Comparison of ENCODE assay signal across 16 cellular contexts in genomic region chr6:82419088-82419720, GRCh38. TPM values are rescaled to one million over a fixed set of nuclear protein-coding genes. Genes with fewer than 3 reads are reported as not detected.
DNase-seq lines count a peak whose midpoint lies in the region; ATAC-seq, FAIRE-seq and TF ChIP-seq lines count a peak whose summit lies in the region.
"Had no signal": no experiment of that assay in that cellular context is flagged by ENCODE, and none has a peak within 500 bp of the region (broad histone marks: within the 10 kb centered on the region; RNA-seq: fewer than 3 reads in every experiment).

No MANE protein-coding gene starts in this region.

- peaks cover 0 to 1% (median 0%) of the 10 kb centered on the region in 4 donors for H3K4me1 Mint-ChIP-seq in CD4-positive, alpha-beta memory T cell
- H3K4me1 Mint-ChIP-seq: stimulated activated effector memory CD8-positive, alpha-beta T cell treated with anti-CD3 and anti-CD28 coated beads, Interleukin-12 subunit alpha, Interleukin-12 subunit beta, amount 100 ng/mL, for 72 hours had no signal

- ATAC-seq in GM19452 (IDR thresholded peaks at IDR 0.05; ENCODE audit: unreplicated experiment): peak; percentile 49
- peak; percentile 73 for ATAC-seq in HG02798 (IDR thresholded peaks at IDR 0.05; ENCODE audit: poor library complexity, unreplicated experiment)
- ATAC-seq in HG03558 (IDR thresholded peaks at IDR 0.05; ENCODE audit: extremely low read depth, unreplicated experiment): peak; percentile 40
- ATAC-seq: esophagus mucosa had no signal

- POLR2A ChIA-PET in CD4-positive, alpha-beta memory T cell (lab: Charles Lee; ENCODE audit: partially characterized antibody): no interaction called here

- H3K4me3 ChIP-seq in small intestine (ENCODE audit: low read depth in 1 of 2, low read length in 2 of 2): no peak overlapping the region
- H3K4me3 ChIP-seq in CD4-positive, alpha-beta memory T cell (ENCODE audit: low read length in 2 of 2): no peak overlapping the region
- H3K4me3 ChIP-seq: MG63 had no signal

- no peak for TF ChIP-seq POLR2A in GM12892 (IDR thresholded peaks at IDR 0.05; ENCODE audit: low read depth, low read length)

- H3K27me3 Mint-ChIP-seq in CD4-positive, alpha-beta memory T cell: no peaks in the 10 kb centered on the region

- FAIRE-seq in GM12892 (lab: Jason Lieb, UNC) (peak; percentile 93), small intestine (lab: Jason Lieb, UNC) (no peak)

- DNase-seq in GM12892 (ENCODE audit: insufficient read length) (no peak), small intestine (no peak), cerebellum (ENCODE audit: low spot score) (no peak), NCI-H2171 (lab: John Stamatoyannopoulos, UW) (no peak)
- DNase-seq in CD4-positive, alpha-beta memory T cell: no peak
- DNase-seq: activated CD4-positive, alpha-beta T cell treated with anti-CD3 and anti-CD28 coated beads, Interleukin-2, amount 50 U/mL, for 48 hours; DMS79; mesenchymal stem cell; MG63; NCI-H2227 treated with DMSO at 0.1 percent for 48 hours; T-helper 2 cell had no signal

- H3K36me3 ChIP-seq in small intestine (ENCODE audit: control insufficient read depth in 2 of 2, insufficient read depth in 2 of 2, low read length in 2 of 2): no peaks in the 10 kb centered on the region
- no peaks in the 10 kb centered on the region for H3K36me3 ChIP-seq in CD4-positive, alpha-beta memory T cell (ENCODE audit: insufficient read depth, low read length)
- H3K36me3 ChIP-seq: MG63 had no signal

- no peaks in the 10 kb centered on the region for H3K36me3 Mint-ChIP-seq in CD4-positive, alpha-beta memory T cell
- H3K36me3 Mint-ChIP-seq: stimulated activated effector memory CD8-positive, alpha-beta T cell treated with anti-CD3 and anti-CD28 coated beads, Interleukin-12 subunit alpha, Interleukin-12 subunit beta, amount 100 ng/mL, for 72 hours had no signal

- H3K4me1 ChIP-seq in small intestine (ENCODE audit: control insufficient read depth in 2 of 2, insufficient read depth in 1 of 2, low read depth in 1 of 2, low read length in 1 of 2): no peaks in the 10 kb centered on the region
- H3K4me1 ChIP-seq in CD4-positive, alpha-beta memory T cell (ENCODE audit: insufficient read depth, low read length): no peaks in the 10 kb centered on the region

- 82 to 87% (median 85%) methylated on average over 3 of the region's 3 CpGs for WGBS in small intestine, 3 donors

- H3K27ac ChIP-seq in small intestine (ENCODE audit: low read depth in 1 of 2, low read length in 1 of 2): no peak overlapping the region
- no peak overlapping the region for H3K27ac ChIP-seq in CD4-positive, alpha-beta memory T cell (ENCODE audit: low read depth, low read length)

- intact Hi-C loops in CD4-positive, alpha-beta memory T cell (cut with micrococcal nuclease): no loop called here

- no peak overlapping the region for H3K27ac Mint-ChIP-seq in CD4-positive, alpha-beta memory T cell
- H3K27ac Mint-ChIP-seq: stimulated activated effector memory CD8-positive, alpha-beta T cell treated with anti-CD3 and anti-CD28 coated beads, Interleukin-12 subunit alpha, Interleukin-12 subunit beta, amount 100 ng/mL, for 72 hours had no signal

- no peaks in the 10 kb centered on the region for H3K27me3 ChIP-seq in small intestine (ENCODE audit: control insufficient read depth in 2 of 2, insufficient read depth in 2 of 2, low read length in 2 of 2)
- no peaks in the 10 kb centered on the region for H3K27me3 ChIP-seq in CD4-positive, alpha-beta memory T cell (ENCODE audit: insufficient read depth, low read length)
- H3K27me3 ChIP-seq: MG63 had no signal

- no peak overlapping the region for H3K4me3 Mint-ChIP-seq in CD4-positive, alpha-beta memory T cell
- H3K4me3 Mint-ChIP-seq: stimulated activated effector memory CD8-positive, alpha-beta T cell treated with anti-CD3 and anti-CD28 coated beads, Interleukin-12 subunit alpha, Interleukin-12 subunit beta, amount 100 ng/mL, for 72 hours had no signal

- no peaks in the 10 kb centered on the region for H3K9me3 ChIP-seq in small intestine (ENCODE audit: control insufficient read depth, low read depth)
- H3K9me3 ChIP-seq in CD4-positive, alpha-beta memory T cell (ENCODE audit: control insufficient read depth in 1 of 2, low read length in 2 of 2): no peaks in the 10 kb centered on the region
- H3K9me3 ChIP-seq: MG63 had no signal

- CTCF ChIA-PET in CD4-positive, alpha-beta memory T cell (lab: Charles Lee; ENCODE audit: partially characterized antibody): no interaction called here

- H3K9me3 Mint-ChIP-seq in CD4-positive, alpha-beta memory T cell: no peaks in the 10 kb centered on the region
- H3K9me3 Mint-ChIP-seq: stimulated activated effector memory CD8-positive, alpha-beta T cell treated with anti-CD3 and anti-CD28 coated beads, Interleukin-12 subunit alpha, Interleukin-12 subunit beta, amount 100 ng/mL, for 72 hours had no signal

RNA-seq across cellular contexts. Expression of gene TPBG, which starts 55.6 kb away (rescaled TPM):
- polyA plus RNA-seq in GM12892 (2012; ENCODE audit: missing spikeins): 2.8 TPM
- polyA plus RNA-seq in small intestine: 1 to 10 TPM; 1.1 to 6.9 (median 1.3) TPM
- 20.4 TPM for total RNA-seq in cerebellum
- under 1 TPM; 0.79 to 1.00 TPM for total RNA-seq in CD4-positive, alpha-beta memory T cell
- polyA plus RNA-seq in CD4-positive, alpha-beta memory T cell: 1 to 10 TPM; 1.6 to 1.7 TPM

Comparison
In these comparisons a context has a peak if more than half of its experiments do, and no peak if none do; other contexts are left out.
1. RNA of gene TPBG, which starts 55.6 kb away (total RNA-seq): 20.4 TPM in cerebellum (single experiment); 0.79 to 1.00 TPM in CD4-positive, alpha-beta memory T cell; every median in the first group is over 10 times any median in the second.
2. Peak in every context shown above with its lines, with median percentiles within 50 percentile points of each other: ATAC-seq.